Comparison of ENCODE assay signal across 35 cellular contexts in the genomic region with DNA sequence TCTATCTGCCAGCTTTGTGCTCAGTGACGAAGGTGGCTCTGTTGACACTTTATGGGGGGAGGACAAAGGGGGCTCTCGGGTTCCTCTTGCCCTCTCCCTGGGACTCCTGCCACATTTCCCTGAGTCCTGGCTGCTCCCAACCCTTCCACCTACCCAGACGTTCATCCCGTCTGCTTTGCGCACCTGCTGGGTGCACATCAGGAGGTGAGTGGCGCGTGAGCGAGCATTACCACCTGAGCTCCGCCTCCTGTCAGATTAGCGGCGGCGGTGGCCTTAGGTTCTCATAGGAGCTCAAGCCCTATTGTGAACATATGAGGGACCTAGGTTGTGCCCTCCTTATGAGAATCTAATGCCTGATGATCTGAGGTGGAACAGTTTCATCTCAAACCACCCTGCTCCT.
"Had no signal": no experiment of that assay in that cellular context is flagged by ENCODE, and none has a peak within 500 bp of the region (broad histone marks: within the 10 kb centered on the region; RNA-seq: fewer than 3 reads in every experiment).

No MANE protein-coding gene starts in this region.

- H3K27ac Mint-ChIP-seq: activated B cell treated with CpG ODN at 0.5 μM for 24 hours; activated CD4-positive, alpha-beta memory T cell treated with anti-CD3 and anti-CD28 coated beads, Interleukin-2, amount 10 ng/mL, durations not matched to agents 7 days and 5 days; activated CD4-positive, alpha-beta T cell treated with anti-CD3 and anti-CD28 coated beads, Interleukin-2, amount 10 ng/mL, durations not matched to agents 24 days and 14 days; activated CD8-positive, alpha-beta memory T cell treated with anti-CD3 and anti-CD28 coated beads, Interleukin-2, amount 10 ng/mL, durations not matched to agents 7 days and 5 days; activated CD8-positive, alpha-beta T cell treated with anti-CD3 and anti-CD28 coated beads, Interleukin-2, amount 10 ng/mL, durations not matched to agents 7 days and 5 days; activated naive CD4-positive, alpha-beta T cell treated with anti-CD3 and anti-CD28 coated beads, Interleukin-2, amount 10 ng/mL, durations not matched to agents 7 days and 5 days; activated naive CD4-positive, alpha-beta T cell treated with anti-CD3 and anti-CD28 coated beads, Interleukin-2, amount 50 U/mL, for 24 hours; activated naive CD8-positive, alpha-beta T cell; activated naive CD8-positive, alpha-beta T cell treated with anti-CD3 and anti-CD28 coated beads, Interleukin-2, amount 10 ng/mL, durations not matched to agents 7 days and 5 days; activated naive CD8-positive, alpha-beta T cell treated with anti-CD3 and anti-CD28 coated beads, Interleukin-2, amount 50 U/mL, for 24 hours; activated T-cell treated with anti-CD3 and anti-CD28 coated beads, Interleukin-2, amount 50 U/mL, for 24 hours; activated T-helper 2 cell treated with anti-CD3 and anti-CD28 coated beads, Interferon-gamma antibody, Interleukin-2, Interleukin-4, amounts not matched to agents 10 μg/mL and 5 μg/mL and 100 μg/mL, durations not matched to agents 14 hours and 24 hours and 36 hours; brain; T-helper 1 cell treated with Interleukin-12 subunit alpha and Interleukin-12 subunit beta and Interleukin-4 antibody, amounts not matched to agents 30 μg/mL and 1 μg/mL, for 36 hours; T-helper 2 cell treated with Interferon-gamma antibody and Interleukin-4, amounts not matched to agents 5 μg/mL and 100 μg/mL, for 36 hours had no signal

- H3K9me3 ChIP-seq: ascending aorta had no signal

- H3K9me3 Mint-ChIP-seq: activated CD4-positive, alpha-beta T cell treated with anti-CD3 and anti-CD28 coated beads, Interleukin-2, amount 10 ng/mL, durations not matched to agents 24 days and 14 days; central memory CD8-positive, alpha-beta T cell had no signal

- H3K4me1 ChIP-seq: ascending aorta had no signal

- H3K4me3 Mint-ChIP-seq: activated B cell treated with CpG ODN at 0.5 μM for 24 hours; activated CD4-positive, alpha-beta memory T cell treated with anti-CD3 and anti-CD28 coated beads, Interleukin-2, amount 10 ng/mL, durations not matched to agents 7 days and 5 days; activated CD4-positive, alpha-beta T cell treated with anti-CD3 and anti-CD28 coated beads, Interleukin-2, amount 10 ng/mL, durations not matched to agents 24 days and 14 days; activated CD8-positive, alpha-beta memory T cell treated with anti-CD3 and anti-CD28 coated beads, Interleukin-2, amount 10 ng/mL, durations not matched to agents 7 days and 5 days; activated CD8-positive, alpha-beta T cell treated with anti-CD3 and anti-CD28 coated beads, Interleukin-2, amount 10 ng/mL, durations not matched to agents 7 days and 5 days; activated naive CD4-positive, alpha-beta T cell treated with anti-CD3 and anti-CD28 coated beads, Interleukin-2, amount 10 ng/mL, durations not matched to agents 7 days and 5 days; activated naive CD8-positive, alpha-beta T cell treated with anti-CD3 and anti-CD28 coated beads, Interleukin-2, amount 10 ng/mL, durations not matched to agents 7 days and 5 days; activated naive CD8-positive, alpha-beta T cell treated with anti-CD3 and anti-CD28 coated beads, Interleukin-2, amount 50 U/mL, for 24 hours; activated T-cell treated with anti-CD3 and anti-CD28 coated beads, Interleukin-2, amount 50 U/mL, for 24 hours; central memory CD8-positive, alpha-beta T cell; T-helper 1 cell treated with Interleukin-12 subunit alpha and Interleukin-12 subunit beta and Interleukin-4 antibody, amounts not matched to agents 30 μg/mL and 1 μg/mL, for 36 hours; T-helper 2 cell treated with Interferon-gamma antibody and Interleukin-4, amounts not matched to agents 5 μg/mL and 100 μg/mL, for 36 hours had no signal

- H3K36me3 ChIP-seq: ascending aorta, cardiac muscle cell had no signal

- H3K4me1 Mint-ChIP-seq: activated B cell treated with CpG ODN at 0.5 μM for 24 hours; activated CD4-positive, alpha-beta memory T cell treated with anti-CD3 and anti-CD28 coated beads, Interleukin-2, amount 10 ng/mL, durations not matched to agents 7 days and 5 days; activated CD8-positive, alpha-beta memory T cell treated with anti-CD3 and anti-CD28 coated beads, Interleukin-2, amount 10 ng/mL, durations not matched to agents 7 days and 5 days; central memory CD8-positive, alpha-beta T cell had no signal

- ATAC-seq: activated CD8-positive, alpha-beta memory T cell treated with anti-CD3 and anti-CD28 coated beads, Interleukin-2, amount 10 ng/mL, durations not matched to agents 7 days and 5 days; activated CD8-positive, alpha-beta T cell treated with anti-CD3 and anti-CD28 coated beads, Interleukin-2, amount 10 ng/mL, durations not matched to agents 7 days and 5 days; activated naive CD8-positive, alpha-beta T cell treated with anti-CD3 and anti-CD28 coated beads, Interleukin-2, amount 50 U/mL, for 24 hours had no signal

- H3K36me3 Mint-ChIP-seq: activated CD8-positive, alpha-beta memory T cell treated with anti-CD3 and anti-CD28 coated beads, Interleukin-2, amount 10 ng/mL, durations not matched to agents 7 days and 5 days; activated naive CD4-positive, alpha-beta T cell treated with anti-CD3 and anti-CD28 coated beads, Interleukin-2, amount 10 ng/mL, durations not matched to agents 7 days and 5 days; activated naive CD4-positive, alpha-beta T cell treated with anti-CD3 and anti-CD28 coated beads, Interleukin-2, amount 50 U/mL, for 24 hours; activated naive CD8-positive, alpha-beta T cell; activated naive CD8-positive, alpha-beta T cell treated with anti-CD3 and anti-CD28 coated beads, Interleukin-2, amount 10 ng/mL, durations not matched to agents 7 days and 5 days had no signal

- H3K4me3 ChIP-seq: ascending aorta, cardiac muscle cell had no signal

- DNase-seq: activated B cell treated with CpG ODN at 0.5 μM for 24 hours; activated CD4-positive, alpha-beta memory T cell treated with anti-CD3 and anti-CD28 coated beads, Interleukin-2, amount 10 ng/mL, durations not matched to agents 7 days and 5 days; activated CD4-positive, alpha-beta T cell treated with anti-CD3 and anti-CD28 coated beads for 4 hours; activated CD4-positive, alpha-beta T cell treated with anti-CD3 and anti-CD28 coated beads, Interleukin-2, amount 10 ng/mL, durations not matched to agents 24 days and 14 days; activated CD4-positive, alpha-beta T cell treated with anti-CD3 and anti-CD28 coated beads, Interleukin-2, amount 50 U/mL, for 48 hours; activated CD4-positive, CD25-positive, alpha-beta regulatory T cell treated with anti-CD3 and anti-CD28 coated beads, Interleukin-2, amount 50 U/mL, for 72 hours; activated CD8-positive, alpha-beta memory T cell treated with anti-CD3 and anti-CD28 coated beads for 24 hours; activated CD8-positive, alpha-beta memory T cell treated with anti-CD3 and anti-CD28 coated beads, Interleukin-2, amount 10 ng/mL, durations not matched to agents 7 days and 5 days; activated CD8-positive, alpha-beta memory T cell treated with anti-CD3 and anti-CD28 coated beads, Interleukin-2, amount 50 U/mL, for 48 hours; activated CD8-positive, alpha-beta T cell treated with anti-CD3 and anti-CD28 coated beads, Interleukin-2, amount 10 ng/mL, durations not matched to agents 7 days and 5 days; activated effector memory CD4-positive, alpha-beta T cell treated with Interleukin-2 at 50 U/mL for 16 hours; activated gamma-delta T cell; activated naive CD4-positive, alpha-beta T cell treated with anti-CD3 and anti-CD28 coated beads, Interleukin-2, amount 10 ng/mL, durations not matched to agents 7 days and 5 days; activated naive CD4-positive, alpha-beta T cell treated with Interleukin-2 at 50 U/mL for 16 hours; activated naive CD8-positive, alpha-beta T cell treated with anti-CD3 and anti-CD28 coated beads, Interleukin-2, amount 10 ng/mL, durations not matched to agents 7 days and 5 days; activated naive CD8-positive, alpha-beta T cell treated with anti-CD3 and anti-CD28 coated beads, Interleukin-2, amount 50 U/mL, for 24 hours; activated T-cell treated with anti-CD3 and anti-CD28 coated beads, Interleukin-2, amount 50 U/mL, for 24 hours; activated T-cell treated with anti-CD3 and anti-CD28 coated beads, Interleukin-2, amount 50 U/mL, for 48 hours; amygdala; anterior cingulate cortex; caudate nucleus; cerebellar nuclear complex; T-helper 1 cell; T-helper 2 cell; T-helper 9 cell had no signal

- H3K27ac ChIP-seq: ascending aorta, cardiac muscle cell, VCaP had no signal

- H3K27me3 ChIP-seq: ascending aorta had no signal
